Comparison of ENCODE assay signal across 9 cellular contexts in the genomic region with DNA sequence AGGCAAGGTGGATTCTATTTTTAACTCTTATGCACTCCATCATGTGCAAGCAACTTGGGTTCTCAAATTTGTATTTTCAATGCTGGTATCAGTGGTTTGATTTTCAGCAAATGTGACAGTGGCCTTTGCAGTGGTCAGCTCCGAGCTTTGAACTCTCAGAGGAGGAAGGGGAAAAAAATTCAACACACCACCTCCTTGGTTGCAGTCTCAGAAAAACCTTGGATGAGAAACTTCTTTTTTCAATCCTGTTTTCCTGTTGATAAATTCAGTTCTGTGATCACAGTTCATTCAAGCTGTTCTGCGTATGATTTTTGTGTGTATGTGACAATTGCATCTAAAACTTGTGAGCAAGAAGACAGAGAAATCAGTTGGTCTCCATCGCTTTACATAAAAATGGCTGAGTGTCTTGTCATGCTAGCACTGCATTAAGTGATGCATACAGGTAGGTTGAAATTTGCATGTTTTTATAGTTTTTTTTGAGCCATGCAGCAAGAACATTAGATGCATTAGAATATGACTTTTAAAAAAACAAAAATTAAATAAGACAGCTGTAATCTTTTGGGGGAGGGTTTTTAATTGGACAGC. TPM values are rescaled to one million over a fixed set of nuclear protein-coding genes. Genes with fewer than 3 reads are reported as not detected.
DNase-seq lines count a peak whose midpoint lies in the region; ATAC-seq and TF ChIP-seq lines count a peak whose summit lies in the region.
"Had no signal": no experiment of that assay in that cellular context is flagged by ENCODE, and none has a peak within 500 bp of the region (broad histone marks: within the 10 kb centered on the region; RNA-seq: fewer than 3 reads in every experiment).

No MANE protein-coding gene starts in this region.

- H3K4me3 ChIP-seq in GM12875 (ENCODE audit: low read depth, low read length) (peak overlapping the region; percentile 57), endocrine pancreas (ENCODE audit: control insufficient read depth, insufficient read depth, low read length) (peak overlapping the region; percentile 83), skin epidermis (peak overlapping the region in 3 of 7 experiments; percentile 15 to 32 (median 19))

- peak overlapping the region in 15 of 21 experiments; percentile 16 to 85 (median 74) for H3K27ac ChIP-seq in skin epidermis

- peaks cover 6% of the 10 kb centered on the region for H3K4me1 ChIP-seq in endocrine pancreas (ENCODE audit: control insufficient read depth, insufficient read depth, low read length)

- H3K27me3 ChIP-seq in endocrine pancreas (ENCODE audit: control insufficient read depth, insufficient read depth, low read length): no peaks in the 10 kb centered on the region

- TF ChIP-seq CTCF in GM12875 (IDR thresholded peaks at IDR 0.05; ENCODE audit: borderline replicate concordance, insufficient read depth, low read depth, low read length): no peak

- no peak for ATAC-seq in HG03342 (IDR thresholded peaks at IDR 0.05; ENCODE audit: unreplicated experiment)

- H3K9ac ChIP-seq in endocrine pancreas (ENCODE audit: control insufficient read depth, insufficient read depth, low read length): peak overlapping the region; percentile 39

- DNase-seq in NCI-H526 treated with DMSO at 0.1 percent for 48 hours (lab: John Stamatoyannopoulos, UW): peak; percentile 74
- no peak for DNase-seq in stimulated activated CD4-positive, alpha-beta T cell treated with anti-CD3 and anti-CD28 coated beads, Interleukin-15, amount 100 ng/mL, for 24 hours
- no peak for DNase-seq in ureter (ENCODE audit: low spot score)
- DNase-seq: NCI-H1105 treated with DMSO at 0.1 percent for 48 hours, T1000 had no signal

- no peaks in the 10 kb centered on the region for H3K9me3 ChIP-seq in endocrine pancreas (ENCODE audit: control insufficient read depth, low read length)

- no peaks in the 10 kb centered on the region for H3K36me3 ChIP-seq in endocrine pancreas (ENCODE audit: control insufficient read depth, insufficient read depth, low read length)

RNA-seq across cellular contexts. Expression of a gene that starts 19.2 kb away (rescaled TPM):
- total RNA-seq in ureter: 121 TPM
